ENCODE assay signal across 8 cellular contexts in genomic region chr19:41363753-41364545, GRCh38. TPM values are rescaled to one million over a fixed set of nuclear protein-coding genes. Genes with fewer than 3 reads are reported as not detected.
DNase-seq lines count a peak whose midpoint lies in the region; ATAC-seq and TF ChIP-seq lines count a peak whose summit lies in the region.

B9D2 (minus strand) TSS chr19:41364149; CDS start chr19:41363519, 630 bp downstream.

- H3K9me3 Mint-ChIP-seq in naive B cell: no peaks in the 10 kb centered on the region
- H3K9me3 Mint-ChIP-seq in stimulated activated memory B cell treated with anti-CD40 and anti-IgM and Interleukin-4, amounts not matched to agents 10 μg/mL and 1 μg/mL and 100 μg/mL, for 72 hours: no peaks in the 10 kb centered on the region

- H3K4me3 ChIP-seq in DND-41 (ENCODE audit: low read depth in 1 of 2, low read length in 2 of 2) (peak within 1 kb of the TSS; percentile 46 to 80), GM23248 (peak within 1 kb of the TSS; percentile 89)

- H3K9me3 ChIP-seq in DND-41 (ENCODE audit: insufficient read depth, low read length, severe bottlenecking) (no peaks in the 10 kb centered on the region), GM23248 (ENCODE audit: low read depth) (no peaks in the 10 kb centered on the region)

- peak within 1 kb of the TSS; percentile 93 to 100 (median 97) for H3K4me3 Mint-ChIP-seq in naive B cell
- H3K4me3 Mint-ChIP-seq in stimulated activated memory B cell treated with anti-CD40 and anti-IgM and Interleukin-4, amounts not matched to agents 10 μg/mL and 1 μg/mL and 100 μg/mL, for 72 hours: peak within 1 kb of the TSS; percentile 88

- peak within 1 kb of the TSS; percentile 81 for H3K9ac ChIP-seq in DND-41 (ENCODE audit: low read depth, low read length)
- H3K9ac ChIP-seq in GM23248: peak within 1 kb of the TSS; percentile 96

- H3F3A ChIP-seq in GM23248 (ENCODE audit: insufficient read depth): peaks cover 22% of the 10 kb centered on the region

- H4K20me1 ChIP-seq in DND-41 (ENCODE audit: insufficient read depth, low read length): no peaks in the 10 kb centered on the region
- H4K20me1 ChIP-seq in GM23248 (ENCODE audit: insufficient read depth): no peaks in the 10 kb centered on the region

- peak within 1 kb of the TSS; percentile 87 for H2AFZ ChIP-seq in DND-41 (ENCODE audit: low read depth, low read length)
- peak within 1 kb of the TSS; percentile 77 for H2AFZ ChIP-seq in GM23248

- H3K4me1 Mint-ChIP-seq in naive B cell: peaks cover 18 to 36% (median 24%) of the 10 kb centered on the region in 3 donors
- peaks cover 31% of the 10 kb centered on the region for H3K4me1 Mint-ChIP-seq in stimulated activated memory B cell treated with anti-CD40 and anti-IgM and Interleukin-4, amounts not matched to agents 10 μg/mL and 1 μg/mL and 100 μg/mL, for 72 hours

- H3K27ac ChIP-seq in DND-41 (ENCODE audit: low read length): peak within 1 kb of the TSS; percentile 99
- H3K27ac ChIP-seq in GM23248: peak within 1 kb of the TSS; percentile 98

- DNase-seq in DND-41 (peak; percentile 99), GM23248 (peak; percentile 99), Kasumi-1 (lab: John Stamatoyannopoulos, UW) (peak; percentile 97 to 98), RPMI7951 (ENCODE audit: low read depth) (peak; percentile 98), fibroblast of gingiva (ENCODE audit: low read depth) (peak; percentile 97), naive B cell (peak; percentile 98)
- peak; percentile 95 to 97 for DNase-seq in activated T-helper 1 cell treated with anti-CD3 and anti-CD28 coated beads, Interleukin-2, amount 50 U/mL, for 16 hours (ENCODE audit: low read depth in 1 of 2, low spot score in 1 of 2)

- peaks cover 35% of the 10 kb centered on the region for H3K79me2 ChIP-seq in DND-41 (ENCODE audit: insufficient read depth, low read length)
- H3K79me2 ChIP-seq in GM23248 (ENCODE audit: insufficient read depth): peaks cover 42% of the 10 kb centered on the region

- WGBS in GM23248 (ENCODE audit: low coverage in 1 of 2, low lambda C conversion rate in 2 of 2, missing lambda C conversion rate in 2 of 2), 2 experiments: 1% methylated on average over 57 of the region's 57 CpGs

- TF ChIP-seq CTCF in DND-41 (IDR thresholded peaks at IDR 0.05; ENCODE audit: borderline replicate concordance, extremely low read depth, low read length, poor library complexity, severe bottlenecking): no peak

- H3K36me3 ChIP-seq in DND-41 (ENCODE audit: insufficient read depth, low read length) (peaks cover 6% of the 10 kb centered on the region), GM23248 (ENCODE audit: low read depth) (no peaks in the 10 kb centered on the region)

- H3K27ac Mint-ChIP-seq in naive B cell: peak within 1 kb of the TSS; percentile 98 to 100 (median 100)
- H3K27ac Mint-ChIP-seq in stimulated activated memory B cell treated with anti-CD40 and anti-IgM and Interleukin-4, amounts not matched to agents 10 μg/mL and 1 μg/mL and 100 μg/mL, for 72 hours: peak within 1 kb of the TSS; percentile 93

- in situ Hi-C loops in GM23248 (cut with MboI): no loop called here

- H3K4me2 ChIP-seq in DND-41 (ENCODE audit: insufficient read depth, low read length) (peak within 1 kb of the TSS; percentile 94), GM23248 (ENCODE audit: unreplicated experiment) (peak within 1 kb of the TSS; percentile 95)

- H3K4me1 ChIP-seq in DND-41 (ENCODE audit: insufficient read depth, low read length) (peaks cover 23% of the 10 kb centered on the region), GM23248 (ENCODE audit: insufficient read depth) (peaks cover 27% of the 10 kb centered on the region)

- no peaks in the 10 kb centered on the region for H3K9me2 ChIP-seq in GM23248 (ENCODE audit: insufficient read depth)

- H3K27me3 Mint-ChIP-seq in naive B cell: no peaks in the 10 kb centered on the region
- no peaks in the 10 kb centered on the region for H3K27me3 Mint-ChIP-seq in stimulated activated memory B cell treated with anti-CD40 and anti-IgM and Interleukin-4, amounts not matched to agents 10 μg/mL and 1 μg/mL and 100 μg/mL, for 72 hours

- peak; percentile 96 for ATAC-seq in DND-41 (ENCODE audit: insufficient read depth, low read depth)
- peak; percentile 92 to 93 for ATAC-seq in naive B cell (ENCODE audit: low read depth in 2 of 2)
- peak; percentile 99 for ATAC-seq in stimulated activated memory B cell treated with anti-CD40 and anti-IgM and Interleukin-4, amounts not matched to agents 10 μg/mL and 1 μg/mL and 100 μg/mL, for 72 hours

- no peaks in the 10 kb centered on the region for H3K36me3 Mint-ChIP-seq in naive B cell
- H3K36me3 Mint-ChIP-seq in stimulated activated memory B cell treated with anti-CD40 and anti-IgM and Interleukin-4, amounts not matched to agents 10 μg/mL and 1 μg/mL and 100 μg/mL, for 72 hours: no peaks in the 10 kb centered on the region

- no peaks in the 10 kb centered on the region for H3K27me3 ChIP-seq in DND-41 (ENCODE audit: insufficient read depth, low read length, poor library complexity)
- H3K27me3 ChIP-seq in GM23248 (replicated peaks; ENCODE audit: insufficient read depth): no peaks in the 10 kb centered on the region

RNA-seq across cellular contexts. Expression of gene B9D2, which starts in this region (rescaled TPM):
- 8.1 and 9.6 TPM in 2 replicates for total RNA-seq in GM23248 (2014; rRNA removed; shearing (Covaris generic))
- 13.2 and 13.8 TPM in 2 replicates for polyA plus RNA-seq in GM23248 (2016; fragmentation: Nextera tagmentation; extraction: Ambion mirVana)
- total RNA-seq in RPMI7951 (2014; rRNA removed; shearing (Covaris generic)): 10.9 and 12.9 TPM in 2 replicates
- polyA plus RNA-seq in naive B cell (ENCODE audit: low read depth in 6 of 6): 10 to 100 TPM in 5 of 6 donors, 1 to 10 TPM in 1; 3.2 to 17.3 (median 14.3) TPM

Comparison
In these comparisons a context has a peak if more than half of its experiments do, and no peak if none do; other contexts are left out.
1. Peak in every context shown above with its lines: DNase-seq, ATAC-seq, H3K4me3 ChIP-seq and H3K27ac ChIP-seq.